14 cellular contexts compared by ENCODE assay signal in the genomic region with DNA sequence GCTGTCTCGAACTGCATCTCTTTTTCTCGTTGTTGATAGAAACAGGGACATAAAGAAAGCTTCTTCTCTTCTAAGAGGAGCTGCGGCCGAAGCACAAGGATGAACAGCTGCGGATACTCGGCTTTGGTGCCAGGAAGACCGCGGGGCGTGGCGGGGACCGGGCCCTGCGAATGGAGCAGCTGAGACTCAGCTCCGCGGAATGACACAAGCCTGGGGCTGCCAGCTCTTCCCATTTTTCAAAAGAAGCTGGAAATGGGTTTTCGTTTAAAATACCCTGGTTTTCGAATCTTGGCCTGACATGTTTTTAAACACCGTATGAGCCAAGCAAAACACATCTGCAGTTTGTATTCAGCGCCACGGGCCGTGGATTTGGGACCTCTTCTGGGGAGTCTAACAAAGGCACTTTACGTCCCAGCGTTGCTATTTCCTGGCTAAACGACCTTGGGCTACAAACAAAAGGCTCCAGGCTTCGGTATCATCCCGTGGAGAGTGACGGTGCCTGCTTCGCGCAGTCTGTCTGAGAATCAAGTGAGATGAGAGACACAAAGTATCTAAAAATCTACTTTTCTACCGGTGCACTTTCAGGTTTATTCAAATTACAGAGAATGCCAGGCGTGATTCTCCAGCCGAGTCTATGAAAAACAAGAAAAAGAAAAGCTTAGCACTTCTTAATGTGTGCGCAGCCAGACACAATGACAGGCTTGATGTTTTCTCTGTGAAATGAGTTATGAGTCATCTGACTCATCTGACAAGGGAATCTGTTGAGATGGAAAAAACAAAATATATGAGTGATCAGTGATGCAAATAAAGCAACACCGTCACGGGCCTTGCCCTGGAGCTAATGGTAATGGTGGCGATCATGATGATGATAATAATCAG.
A peak's percentile ranks its signal among the peaks of the same experiment; 100 is the strongest.
DNase-seq lines count a peak whose midpoint lies in the region; ATAC-seq and TF ChIP-seq lines count a peak whose summit lies in the region.
"Had no signal": no experiment of that assay in that cellular context is flagged by ENCODE, and none has a peak within 500 bp of the region (broad histone marks: within the 10 kb centered on the region; RNA-seq: fewer than 3 reads in every experiment).

No MANE protein-coding gene starts in this region.

- no peak overlapping the region for H3K4me3 ChIP-seq in RWPE2 (ENCODE audit: severe bottlenecking)
- H3K4me3 ChIP-seq: SJSA1 had no signal

- no peak overlapping the region for H3K27ac ChIP-seq in RWPE2 (ENCODE audit: poor library complexity, severe bottlenecking)
- H3K27ac ChIP-seq: 22Rv1, SJSA1 had no signal

- H3K9me3 ChIP-seq in RWPE2 (ENCODE audit: severe bottlenecking), result no peaks in the 10 kb centered on the region
- H3K9me3 ChIP-seq: SJSA1 had no signal

- no peak for TF ChIP-seq CTCF in RWPE2 (IDR thresholded peaks at IDR 0.05; ENCODE audit: poor library complexity, severe bottlenecking)

- no peaks in the 10 kb centered on the region for H3K36me3 ChIP-seq in RWPE2 (ENCODE audit: low read depth)
- H3K36me3 ChIP-seq: SJSA1 had no signal

- peaks cover 19% of the 10 kb centered on the region for H3K27me3 ChIP-seq in RWPE2 (ENCODE audit: insufficient read depth, poor library complexity, severe bottlenecking)
- H3K27me3 ChIP-seq: SJSA1 had no signal

- ATAC-seq in RWPE2 (ENCODE audit: low read depth), result peak; percentile 44; the same call in 1 of the 3 replicates
- ATAC-seq in GM21390 (IDR thresholded peaks at IDR 0.05; ENCODE audit: unreplicated experiment), result no peak
- no peak for ATAC-seq in activated CD4-positive, CD25-positive, alpha-beta regulatory T cell treated with anti-CD3 and anti-CD28 coated beads, Interleukin-2, amount 50 U/mL, for 24 hours
- ATAC-seq in HG03025 (IDR thresholded peaks at IDR 0.05; ENCODE audit: low FRiP score, unreplicated experiment), result no peak
- ATAC-seq: esophagus mucosa; HCT116; stimulated activated naive CD8-positive, alpha-beta T cell treated with anti-CD3 and anti-CD28 coated beads, Interleukin-15, amount 100 ng/mL, for 72 hours had no signal

- peak; percentile 44 for DNase-seq in DMS 273 (lab: John Stamatoyannopoulos, UW; ENCODE audit: unreplicated experiment)
- no peak for DNase-seq in DMS 273 treated with DMSO at 0.1 percent for 48 hours (lab: John Stamatoyannopoulos, UW)
- no peak for DNase-seq in RWPE2 (ENCODE audit: low spot score)
- peak; percentile 63 to 68 for DNase-seq in hippocampal formation (lab: John Stamatoyannopoulos, UW)
- peak; percentile 33 for DNase-seq in retina
- DNase-seq: stimulated activated CD4-positive, alpha-beta T cell treated with anti-CD3 and anti-CD28 coated beads, Interleukin-4, amount 100 ng/mL, for 24 hours; stimulated activated naive CD8-positive, alpha-beta T cell treated with anti-CD3 and anti-CD28 coated beads, Interleukin-15, amount 100 ng/mL, for 72 hours had no signal

- no peaks in the 10 kb centered on the region for H3K4me1 ChIP-seq in RWPE2 (ENCODE audit: insufficient read depth, poor library complexity, severe bottlenecking)
- H3K4me1 ChIP-seq: SJSA1 had no signal

Comparison
In these comparisons a context has a peak if more than half of its experiments do, and no peak if none do; other contexts are left out.
1. DNase-seq: peak in DMS 273 (single experiment), hippocampal formation (2 of 2) and retina (single experiment); none in DMS 273 treated with DMSO at 0.1 percent for 48 hours (single experiment) and RWPE2 (single experiment).